In genomic region chr1:52034050-52034384, GRCh38 we compare ENCODE assay signal across 8 cellular contexts. TPM values are rescaled to one million over a fixed set of nuclear protein-coding genes. Genes with fewer than 3 reads are reported as not detected.
DNase-seq lines count a peak whose midpoint lies in the region; ATAC-seq and TF ChIP-seq lines count a peak whose summit lies in the region.

No MANE protein-coding gene starts in this region.

- intact Hi-C loops in left cardiac atrium (cut with DNase I), result no loop called here
- intact Hi-C loops in upper lobe of right lung (cut with DNase I), result no loop called here
- intact Hi-C loops in sciatic nerve (cut with DNase I), result no loop called here

- H3K4me3 ChIP-seq in cardiac muscle cell (peak overlapping the region; percentile 81), brain microvascular endothelial cell (ENCODE audit: low read depth, low read length) (peak overlapping the region; percentile 99), mononuclear cell (ENCODE audit: low read length) (peak overlapping the region; percentile 87), upper lobe of right lung (peak overlapping the region; percentile 81)

- DNase-seq in cardiac muscle cell (ENCODE audit: low read depth in 1 of 2, low spot score in 1 of 2), result no peak
- no peak for DNase-seq in left cardiac atrium
- no peak for DNase-seq in brain microvascular endothelial cell
- no peak for DNase-seq in upper lobe of right lung
- DNase-seq in sciatic nerve (ENCODE audit: low spot score), result no peak
- no peak for DNase-seq in GM13976 (ENCODE audit: low spot score)

- H3K27me3 ChIP-seq in cardiac muscle cell, result no peaks in the 10 kb centered on the region
- H3K27me3 ChIP-seq in brain microvascular endothelial cell (replicated peaks), result no peaks in the 10 kb centered on the region
- H3K27me3 ChIP-seq in mononuclear cell (ENCODE audit: insufficient read depth, low read length), result no peaks in the 10 kb centered on the region
- no peaks in the 10 kb centered on the region for H3K27me3 ChIP-seq in upper lobe of right lung

- TF ChIP-seq CTCF in cardiac muscle cell (IDR thresholded peaks at IDR 0.05; ENCODE audit: low read depth, low read length) (no peak), brain microvascular endothelial cell (IDR thresholded peaks at IDR 0.05; ENCODE audit: low read depth, low read length, missing control alignments) (no peak), upper lobe of right lung (IDR thresholded peaks at IDR 0.05) (no peak), GM13976 (IDR thresholded peaks at IDR 0.05; ENCODE audit: borderline replicate concordance, control extremely low read depth, extremely low read depth, insufficient read depth, missing control alignments) (no peak)

- H3K4me1 ChIP-seq in cardiac muscle cell (ENCODE audit: low read depth) (peaks cover 13% of the 10 kb centered on the region), mononuclear cell (ENCODE audit: insufficient read depth, low read length) (peaks cover 20% of the 10 kb centered on the region), upper lobe of right lung (peaks cover 29% of the 10 kb centered on the region)

- no peak for ATAC-seq in left cardiac atrium
- no peak for ATAC-seq in upper lobe of right lung
- no peak for ATAC-seq in sciatic nerve
- ATAC-seq in HG03196 (IDR thresholded peaks at IDR 0.05; ENCODE audit: unreplicated experiment), result no peak

- H3K27ac ChIP-seq in cardiac muscle cell (peak overlapping the region; percentile 79), brain microvascular endothelial cell (peak overlapping the region; percentile 96), upper lobe of right lung (peak overlapping the region; percentile 92)

- in situ Hi-C loops in brain microvascular endothelial cell (cut with HindIII; ENCODE audit: low pct_ligation_motif_present, low sequenced_read_pairs) (no loop called here), GM13976 (cut with MboI; ENCODE audit: low sequenced_read_pairs, unreplicated experiment) (no loop called here)

- H3K36me3 ChIP-seq in cardiac muscle cell (no peaks in the 10 kb centered on the region), brain microvascular endothelial cell (replicated peaks) (no peaks in the 10 kb centered on the region), upper lobe of right lung (peaks cover 7% of the 10 kb centered on the region)

- no peaks in the 10 kb centered on the region for H3K9me3 ChIP-seq in cardiac muscle cell (ENCODE audit: low read depth)
- no peaks in the 10 kb centered on the region for H3K9me3 ChIP-seq in mononuclear cell (ENCODE audit: low read depth, low read length)
- no peaks in the 10 kb centered on the region for H3K9me3 ChIP-seq in upper lobe of right lung

RNA-seq across cellular contexts. Expression of gene KTI12, which starts 0.4 kb away (rescaled TPM):
- total RNA-seq in cardiac muscle cell, result 6.2 and 11.9 TPM in 2 replicates
- 6.6 and 11.0 TPM in 2 replicates for polyA plus RNA-seq in cardiac muscle cell
- total RNA-seq in left cardiac atrium, result 1 to 10 TPM; 3.9 to 5.4 TPM
- 19.6 TPM for total RNA-seq in mononuclear cell
- 7.3 TPM for total RNA-seq in upper lobe of right lung
- 4.8 TPM for total RNA-seq in sciatic nerve

RNA-seq across cellular contexts. Expression of gene TXNDC12, which starts 21.0 kb away (rescaled TPM):
- total RNA-seq in cardiac muscle cell (48.8 and 51.9 TPM in 2 replicates), left cardiac atrium (10 to 100 TPM; 29.9 to 38.7 TPM), mononuclear cell (24.7 TPM), upper lobe of right lung (44.8 TPM), sciatic nerve (37.4 TPM)
- polyA plus RNA-seq in cardiac muscle cell, result 58.0 and 62.4 TPM in 2 replicates

RNA-seq across cellular contexts. Expression of gene BTF3L4, which starts 22.1 kb away (rescaled TPM):
- total RNA-seq in cardiac muscle cell (51.1 and 66.0 TPM in 2 replicates), left cardiac atrium (10 to 100 TPM; 28.7 to 36.3 TPM), mononuclear cell (71.0 TPM), upper lobe of right lung (34.2 TPM), sciatic nerve (35.0 TPM)
- polyA plus RNA-seq in cardiac muscle cell, result 108 and 137 TPM in 2 replicates

RNA-seq across cellular contexts. Expression of gene RAB3B, which starts 43.5 kb away (rescaled TPM):
- total RNA-seq in cardiac muscle cell (2.7 and 6.9 TPM in 2 replicates), left cardiac atrium (not detected), mononuclear cell (under 0.01 TPM), upper lobe of right lung (not detected), sciatic nerve (0.22 TPM)
- polyA plus RNA-seq in cardiac muscle cell, result 1.5 and 4.2 TPM in 2 replicates
